Comparison of ENCODE assay signal across 17 cellular contexts in genomic region chr9:69554945-69555344, GRCh38.
DNase-seq lines count a peak whose midpoint lies in the region; ATAC-seq, FAIRE-seq and TF ChIP-seq lines count a peak whose summit lies in the region.
"Had no signal": no experiment of that assay in that cellular context is flagged by ENCODE, and none has a peak within 500 bp of the region (broad histone marks: within the 10 kb centered on the region; RNA-seq: fewer than 3 reads in every experiment).

No MANE protein-coding gene starts in this region.

- no peak overlapping the region for H3K4me2 ChIP-seq in HepG2 (ENCODE audit: low read depth, low read length)

- H3K9me3 Mint-ChIP-seq in chondrocyte (ENCODE audit: low read depth), result peaks cover 3% of the 10 kb centered on the region
- H3K9me3 Mint-ChIP-seq: CD4-positive, alpha-beta T cell; T-cell had no signal

- in situ Hi-C loops in HepG2 (cut with HindIII; ENCODE audit: extremely low pct_ligation_motif_present, low pct_unique_long_range_greater_than_20kb), result no loop called here

- H3K9ac ChIP-seq in HepG2 (ENCODE audit: insufficient read depth, low read depth, low read length), result no peak overlapping the region

- no TSS peak for BruUV-seq in HepG2 (replicated peaks; lab: Mats Ljungman, UMichigan)

- CTCF ChIA-PET in HepG2 (lab: Yijun Ruan, JAX; ENCODE audit: low intra/inter-chr PET ratio, low total read pairs), result no interaction called here

- no peaks in the 10 kb centered on the region for H3K79me2 ChIP-seq in HepG2 (ENCODE audit: insufficient read depth, low read length)

- H3K36me3 ChIP-seq in HepG2 (replicated peaks in 1 of 2; ENCODE audit: control insufficient read depth in 1 of 2, insufficient read depth in 2 of 2, low read length in 2 of 2), result no peaks in the 10 kb centered on the region
- H3K36me3 ChIP-seq: stomach had no signal

- peaks cover 3% of the 10 kb centered on the region for H3K27me3 Mint-ChIP-seq in chondrocyte (ENCODE audit: low read depth)

- FAIRE-seq in HepG2 (lab: Jason Lieb, UNC), result no peak
- FAIRE-seq: K562 had no signal

- no peak for TF ChIP-seq EP300 in HepG2 (IDR thresholded peaks at IDR 0.05; ENCODE audit: low read depth in 2 of 2, low read length in 2 of 2)
- TF ChIP-seq EP300 in HepG2 (CRISPR knock-in tag; IDR thresholded peaks at IDR 0.05; ENCODE audit: borderline replicate concordance), result no peak

- peaks cover 2% of the 10 kb centered on the region for H3K36me3 Mint-ChIP-seq in chondrocyte (ENCODE audit: low read depth)
- H3K36me3 Mint-ChIP-seq: T-cell had no signal

- no peaks in the 10 kb centered on the region for H3K27me3 ChIP-seq in HepG2 (ENCODE audit: control insufficient read depth in 1 of 2, insufficient read depth in 2 of 2, low read length in 2 of 2)
- H3K27me3 ChIP-seq: stomach had no signal

- 30% methylated on average over 6 of the region's 6 CpGs for WGBS in HepG2 (ENCODE audit: low lambda C conversion rate)

- peak overlapping the region; percentile 3 for H3K27ac Mint-ChIP-seq in chondrocyte (ENCODE audit: unreplicated experiment)
- H3K27ac Mint-ChIP-seq: CD4-positive, alpha-beta T cell; T-cell had no signal

- DNase-seq in AG09309 (ENCODE audit: low read depth) (peak; percentile 52), HT1080 (ENCODE audit: low read depth) (peak; percentile 24), chondrocyte (ENCODE audit: low spot score) (no peak), HepG2 (ENCODE audit: low spot score) (no peak), retina (no peak), NCI-H526 treated with DMSO at 0.1 percent for 48 hours (lab: John Stamatoyannopoulos, UW) (no peak), SIG-M5 treated with dmso at 0.1 percent for 504 hours (lab: John Stamatoyannopoulos, UW; ENCODE audit: unreplicated experiment) (no peak)
- DNase-seq: activated CD4-positive, CD25-positive, alpha-beta regulatory T cell treated with anti-CD3 and anti-CD28 coated beads, Interleukin-2, amount 50 U/mL, for 72 hours; activated T-cell treated with anti-CD3 and anti-CD28 coated beads, Interleukin-2, amount 50 U/mL, for 1 hour; amygdala; CD4-positive, alpha-beta T cell; NCI-H1930; psoas muscle; stomach; T-cell had no signal

- TF ChIP-seq RAD21 in HepG2 (CRISPR knock-in tag; IDR thresholded peaks at IDR 0.05), result no peak

- no peak overlapping the region for H2AFZ ChIP-seq in HepG2 (ENCODE audit: low read length)

- ATAC-seq in HepG2 (no peak), GM18502 (IDR thresholded peaks at IDR 0.05; ENCODE audit: poor library complexity, unreplicated experiment) (no peak)
- ATAC-seq: K562, T-cell had no signal

- no peak overlapping the region for H3K27ac ChIP-seq in HepG2 (ENCODE audit: extremely low read length, insufficient read depth, low read length)
- H3K27ac ChIP-seq: psoas muscle, stomach had no signal

- no peak overlapping the region for H3K4me3 Mint-ChIP-seq in chondrocyte (ENCODE audit: unreplicated experiment)
- H3K4me3 Mint-ChIP-seq: CD4-positive, alpha-beta T cell; T-cell had no signal

- no peaks in the 10 kb centered on the region for H3K9me3 ChIP-seq in HepG2 (ENCODE audit: low read length)
- H3K9me3 ChIP-seq: psoas muscle, stomach had no signal

- no peak for TF ChIP-seq CTCF in AG09309 (IDR thresholded peaks at IDR 0.05; ENCODE audit: control insufficient read depth, insufficient read depth, low read depth, low read length, missing control alignments)
- TF ChIP-seq CTCF in chondrocyte (IDR thresholded peaks at IDR 0.05), result no peak
- TF ChIP-seq CTCF in HepG2 (CRISPR knock-in tag; IDR thresholded peaks at IDR 0.05), result no peak

- H3K4me3 ChIP-seq in AG09309 (ENCODE audit: control insufficient read depth, low read depth, low read length) (no peak overlapping the region), HepG2 (replicated peaks in 1 of 3; ENCODE audit: insufficient read depth in 1 of 3, low read depth in 2 of 3, low read length in 3 of 3) (no peak overlapping the region)
- H3K4me3 ChIP-seq: K562, psoas muscle, stomach had no signal

- intact Hi-C loops in HepG2 (cut with micrococcal nuclease; ENCODE audit: unreplicated experiment), result no loop called here

- H4K20me1 ChIP-seq in HepG2 (ENCODE audit: insufficient read depth, low read length), result no peaks in the 10 kb centered on the region

- no peaks in the 10 kb centered on the region for H3K4me1 ChIP-seq in HepG2 (ENCODE audit: insufficient read depth, low read length)
- H3K4me1 ChIP-seq: stomach had no signal

- no peak for TF ChIP-seq POLR2A in HepG2 (IDR thresholded peaks at IDR 0.05; ENCODE audit: insufficient read depth in 1 of 2, low read depth in 2 of 2, low read length in 2 of 2)

- POLR2A ChIA-PET in HepG2 (lab: Yijun Ruan, JAX), result no interaction called here

- H3K4me1 Mint-ChIP-seq in chondrocyte (ENCODE audit: low read depth), result peaks cover 22% of the 10 kb centered on the region
- H3K4me1 Mint-ChIP-seq: T-cell had no signal

TF ChIP-seq in HepG2, 621 proteins besides CTCF, POLR2A, EP300 and RAD21:
- TF ChIP-seq FOXP1 (IDR thresholded peaks at IDR 0.05), result no peak
- TF ChIP-seq FOXP1 (CRISPR knock-in tag; IDR thresholded peaks at IDR 0.05), result no peak
- TF ChIP-seq ZNF547 (CRISPR knock-in tag; IDR thresholded peaks at IDR 0.05), result no peak
- TF ChIP-seq CEBPB (IDR thresholded peaks at IDR 0.05; ENCODE audit: borderline replicate concordance, low read depth, low read length), result 0 out of 2 replicates have a peak, but pooled peaks have one; percentile 3
- no peak for TF ChIP-seq GPBP1L1 (CRISPR knock-in tag; IDR thresholded peaks at IDR 0.05)
TF ChIP-seq in HepG2: peak in this region for 1.

Comparison
In these comparisons a context has a peak if more than half of its experiments do, and no peak if none do; other contexts are left out.
1. DNase-seq: peak in AG09309 (single experiment) and HT1080 (single experiment); none in chondrocyte (single experiment), HepG2 (single experiment), retina (single experiment), NCI-H526 treated with DMSO at 0.1 percent for 48 hours (single experiment) and SIG-M5 treated with dmso at 0.1 percent for 504 hours (single experiment).